Comparison of ENCODE assay signal across 14 cellular contexts in the genomic region with DNA sequence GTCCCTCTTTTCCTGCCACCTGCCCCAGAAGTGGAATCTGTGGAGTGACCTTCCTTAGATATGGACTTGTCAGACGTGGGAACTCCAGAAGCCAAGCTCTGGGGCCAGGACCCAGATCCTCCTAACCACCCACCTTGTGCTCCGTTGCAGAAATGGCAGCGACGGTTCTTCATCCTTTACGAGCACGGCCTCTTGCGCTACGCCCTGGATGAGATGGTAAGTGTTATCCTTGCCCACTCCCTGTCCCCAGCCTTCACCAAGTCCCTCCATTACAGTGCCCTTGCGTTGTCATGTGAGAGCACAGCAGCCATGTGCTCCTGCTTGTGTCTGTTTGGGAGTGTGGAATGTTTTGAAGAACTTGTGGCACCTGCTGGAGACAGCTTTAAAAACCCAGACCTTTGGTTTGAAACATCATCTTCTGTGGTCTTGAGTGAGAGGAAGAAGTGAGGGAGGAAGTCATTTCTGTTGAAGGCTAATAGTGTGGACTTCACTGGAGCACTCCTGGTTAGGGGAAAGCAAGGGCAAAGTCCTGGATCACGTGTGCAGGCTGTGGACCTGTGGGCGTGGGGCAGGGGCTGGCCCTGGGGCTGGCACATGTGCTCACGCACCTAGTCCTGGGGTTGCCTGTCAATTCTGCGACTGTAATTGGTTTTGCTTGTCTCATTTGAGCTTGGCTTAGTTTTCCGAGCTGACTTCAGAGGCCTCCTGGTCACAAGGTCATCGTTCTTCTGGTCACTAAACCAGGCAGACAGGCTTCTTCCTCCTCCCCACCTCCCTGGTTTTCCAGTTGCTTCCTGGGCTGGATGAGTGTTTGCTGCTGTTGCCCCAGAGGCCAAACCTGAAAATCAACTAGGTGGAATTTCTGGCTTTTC. TPM values are rescaled to one million over a fixed set of nuclear protein-coding genes. Genes with fewer than 3 reads are reported as not detected.
A peak's percentile ranks its signal among the peaks of the same experiment; 100 is the strongest.
DNase-seq lines count a peak whose midpoint lies in the region; ATAC-seq and TF ChIP-seq lines count a peak whose summit lies in the region.
"Had no signal": no experiment of that assay in that cellular context is flagged by ENCODE, and none has a peak within 500 bp of the region (broad histone marks: within the 10 kb centered on the region; RNA-seq: fewer than 3 reads in every experiment).

No MANE protein-coding gene starts in this region.

- no peaks in the 10 kb centered on the region for H3K9me3 Mint-ChIP-seq in nephron
- no peaks in the 10 kb centered on the region for H3K9me3 Mint-ChIP-seq in activated naive CD4-positive, alpha-beta T cell treated with anti-CD3 and anti-CD28 coated beads, Interleukin-2, amount 50 U/mL, for 72 hours
- no peaks in the 10 kb centered on the region for H3K9me3 Mint-ChIP-seq in naive thymus-derived CD4-positive, alpha-beta T cell

- H3K9me3 ChIP-seq in right cardiac atrium (ENCODE audit: control insufficient read depth, low read length) (no peaks in the 10 kb centered on the region), esophagus squamous epithelium (no peaks in the 10 kb centered on the region)
- H3K9me3 ChIP-seq in naive thymus-derived CD4-positive, alpha-beta T cell (ENCODE audit: control insufficient read depth in 2 of 3, low read length in 3 of 3) = no peaks in the 10 kb centered on the region
- H3K9me3 ChIP-seq: thoracic aorta had no signal

- peak overlapping the region; percentile 9 to 81 (median 34) for H3K27ac Mint-ChIP-seq in nephron
- peak overlapping the region in 1 of 2 donors; percentile 58 for H3K27ac Mint-ChIP-seq in activated naive CD4-positive, alpha-beta T cell treated with anti-CD3 and anti-CD28 coated beads, Interleukin-2, amount 50 U/mL, for 72 hours
- H3K27ac Mint-ChIP-seq in naive thymus-derived CD4-positive, alpha-beta T cell = no peak overlapping the region

- no peak for TF ChIP-seq POLR2A in esophagus squamous epithelium (IDR thresholded peaks at IDR 0.05)

- intact Hi-C loops in cardiac septum (cut with DNase I) (no loop called here), right cardiac atrium (cut with DNase I) (no loop called here), esophagus squamous epithelium (cut with DNase I) (no loop called here)
- intact Hi-C loops in naive thymus-derived CD4-positive, alpha-beta T cell (cut with micrococcal nuclease) = no loop called here

- H3K27ac ChIP-seq in right cardiac atrium (ENCODE audit: low read length) (no peak overlapping the region), esophagus squamous epithelium (peak overlapping the region; percentile 8 to 72 (median 56))
- no peak overlapping the region for H3K27ac ChIP-seq in naive thymus-derived CD4-positive, alpha-beta T cell (ENCODE audit: low read depth, low read length)
- H3K27ac ChIP-seq: thoracic aorta had no signal

- CTCF ChIA-PET in naive thymus-derived CD4-positive, alpha-beta T cell (lab: Charles Lee) = no interaction called here

- peaks cover 0 to 71% (median 4%) of the 10 kb centered on the region in 3 donors for H3K36me3 ChIP-seq in esophagus squamous epithelium
- H3K36me3 ChIP-seq in naive thymus-derived CD4-positive, alpha-beta T cell (ENCODE audit: control insufficient read depth in 2 of 3, insufficient read depth in 3 of 3, low read length in 3 of 3) = peaks cover 0 to 50% (median 0%) of the 10 kb centered on the region in 3 experiments

- POLR2A ChIA-PET in naive thymus-derived CD4-positive, alpha-beta T cell (lab: Charles Lee) = interaction anchor here (0.7 kb wide), 1 partner anchor 25 kb away, joined by 3 read pairs; no protein-coding TSS in a partner anchor

- H3K27me3 ChIP-seq in right cardiac atrium (ENCODE audit: control insufficient read depth, insufficient read depth) (no peaks in the 10 kb centered on the region), esophagus squamous epithelium (no peaks in the 10 kb centered on the region)
- H3K27me3 ChIP-seq in naive thymus-derived CD4-positive, alpha-beta T cell (ENCODE audit: control insufficient read depth in 2 of 2, insufficient read depth in 2 of 2, low read length in 2 of 2) = no peaks in the 10 kb centered on the region

- H3K4me1 Mint-ChIP-seq in nephron = peaks cover 69% of the 10 kb centered on the region
- peaks cover 26 to 43% (median 31%) of the 10 kb centered on the region in 7 donors for H3K4me1 Mint-ChIP-seq in naive thymus-derived CD4-positive, alpha-beta T cell

- peaks cover 29% of the 10 kb centered on the region for H3K36me3 Mint-ChIP-seq in nephron (ENCODE audit: low read depth)
- H3K36me3 Mint-ChIP-seq in activated naive CD4-positive, alpha-beta T cell treated with anti-CD3 and anti-CD28 coated beads, Interleukin-2, amount 50 U/mL, for 72 hours = no peaks in the 10 kb centered on the region
- H3K36me3 Mint-ChIP-seq in naive thymus-derived CD4-positive, alpha-beta T cell = peaks cover 8 to 41% (median 11%) of the 10 kb centered on the region in 5 donors

- H3K4me1 ChIP-seq in right cardiac atrium (ENCODE audit: control insufficient read depth, insufficient read depth, low read length) = peaks cover 45% of the 10 kb centered on the region
- H3K4me1 ChIP-seq in esophagus squamous epithelium = peaks cover 30 to 88% (median 64%) of the 10 kb centered on the region in 3 donors
- peaks cover 5 to 6% of the 10 kb centered on the region in 2 donors for H3K4me1 ChIP-seq in naive thymus-derived CD4-positive, alpha-beta T cell (ENCODE audit: control insufficient read depth in 2 of 2, insufficient read depth in 2 of 2, low read length in 2 of 2)

- DNase-seq in cardiac septum (ENCODE audit: low spot score) (peak; percentile 47), right cardiac atrium (no peak), esophagus squamous epithelium (lab: John Stamatoyannopoulos, UW) (no peak), NCI-H1417 treated with DMSO at 0.1 percent for 48 hours (lab: John Stamatoyannopoulos, UW) (no peak), GM03348 (ENCODE audit: low spot score) (no peak)
- DNase-seq in activated naive CD4-positive, alpha-beta T cell treated with anti-CD3 and anti-CD28 coated beads, Interleukin-2, amount 50 U/mL, for 72 hours (ENCODE audit: low spot score in 2 of 2) = no peak
- DNase-seq in naive thymus-derived CD4-positive, alpha-beta T cell = no peak
- DNase-seq: activated naive CD4-positive, alpha-beta T cell treated with anti-CD3 and anti-CD28 coated beads, Interleukin-2, amount 50 U/mL, for 16 hours; NCI-H1105 treated with DMSO at 0.1 percent for 48 hours; NCI-H69; stimulated activated CD4-positive, alpha-beta T cell treated with anti-CD3 and anti-CD28 coated beads, Interleukin-12 subunit alpha, Interleukin-12 subunit beta, amount 100 ng/mL, for 4 hours had no signal

- 82% methylated on average over 15 of the region's 15 CpGs for WGBS in right cardiac atrium
- WGBS in esophagus squamous epithelium, 2 donors = 86 to 87% methylated on average over 14 to 15 of the region's 15 CpGs

- H3K4me3 ChIP-seq in right cardiac atrium (ENCODE audit: low read length) (no peak overlapping the region), esophagus squamous epithelium (no peak overlapping the region)
- H3K4me3 ChIP-seq in naive thymus-derived CD4-positive, alpha-beta T cell (ENCODE audit: low read length) = no peak overlapping the region
- H3K4me3 ChIP-seq: coronary artery, thoracic aorta had no signal

- H3K4me3 Mint-ChIP-seq in nephron = no peak overlapping the region
- H3K4me3 Mint-ChIP-seq in naive thymus-derived CD4-positive, alpha-beta T cell = no peak overlapping the region

- TF ChIP-seq CTCF in esophagus squamous epithelium (IDR thresholded peaks at IDR 0.05) (no peak), nephron (IDR thresholded peaks at IDR 0.05; ENCODE audit: unreplicated experiment in 3 of 3) (no peak)

- ATAC-seq in right cardiac atrium = no peak
- no peak for ATAC-seq in activated naive CD4-positive, alpha-beta T cell treated with anti-CD3 and anti-CD28 coated beads, Interleukin-2, amount 50 U/mL, for 72 hours
- no peak for ATAC-seq in naive thymus-derived CD4-positive, alpha-beta T cell

- H3K27me3 Mint-ChIP-seq in nephron (ENCODE audit: low read depth) = no peaks in the 10 kb centered on the region
- no peaks in the 10 kb centered on the region for H3K27me3 Mint-ChIP-seq in naive thymus-derived CD4-positive, alpha-beta T cell

RNA-seq across cellular contexts. Expression of a gene that starts 35.8 kb away (rescaled TPM):
- total RNA-seq in cardiac septum (554 TPM), right cardiac atrium (100 to 1,000 TPM; 295 to 331 (median 321) TPM), esophagus squamous epithelium (100 to 1,000 TPM in 3 of 4 donors, 10 to 100 TPM in 1; 65.7 to 168 (median 147) TPM)
- polyA plus RNA-seq in right cardiac atrium = 228 TPM
- 100 to 1,000 TPM in 1 of 2 donors, 10 to 100 TPM in 1; 67.4 to 134 TPM for total RNA-seq in activated naive CD4-positive, alpha-beta T cell treated with anti-CD3 and anti-CD28 coated beads, Interleukin-2, amount 50 U/mL, for 72 hours
- total RNA-seq in naive thymus-derived CD4-positive, alpha-beta T cell = 100 to 1,000 TPM; 191 to 259 (median 199) TPM
- 10 to 100 TPM; 18.6 to 30.0 TPM for polyA plus RNA-seq in naive thymus-derived CD4-positive, alpha-beta T cell

Comparison
In these comparisons a context has a peak if more than half of its experiments do, and no peak if none do; other contexts are left out.
1. H3K27ac ChIP-seq: peak in esophagus squamous epithelium (4 of 4); none in right cardiac atrium (single experiment) and naive thymus-derived CD4-positive, alpha-beta T cell (single experiment).
2. H3K27ac Mint-ChIP-seq: peak in nephron (3 of 3); none in naive thymus-derived CD4-positive, alpha-beta T cell (0 of 9).